8 cellular contexts compared by ENCODE assay signal in the genomic region with DNA sequence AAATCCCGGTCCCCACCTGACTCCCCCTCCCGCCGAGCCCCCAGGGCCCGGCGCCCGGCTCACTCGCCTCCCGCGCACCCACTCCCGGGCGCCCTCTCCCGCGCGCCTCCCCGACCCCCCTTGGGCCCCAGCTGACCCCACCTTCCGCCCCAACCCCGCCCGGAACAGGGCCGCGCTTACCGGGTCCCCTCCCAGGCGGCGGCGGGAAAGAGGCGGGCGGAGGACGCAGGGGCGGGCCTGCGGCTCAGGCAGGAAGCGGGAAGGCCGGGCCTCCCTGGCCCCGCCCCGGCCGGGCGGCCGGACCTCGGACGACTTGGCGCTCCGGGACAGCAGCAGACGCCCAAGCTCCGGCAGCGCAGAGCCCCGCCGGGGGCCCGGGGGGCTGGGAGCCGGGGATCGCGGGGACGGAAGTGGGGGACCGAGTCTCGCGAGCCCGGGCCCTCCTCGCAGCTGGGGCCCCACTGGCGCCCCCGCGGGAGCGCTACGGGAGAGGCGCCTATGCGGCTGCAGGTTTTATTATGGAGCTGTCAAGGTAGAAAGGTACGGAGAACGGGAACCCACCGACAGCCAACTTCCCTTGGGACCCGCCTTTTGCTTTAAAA. TPM values are rescaled to one million over a fixed set of nuclear protein-coding genes. Genes with fewer than 3 reads are reported as not detected.
DNase-seq lines count a peak whose midpoint lies in the region; ATAC-seq lines count a peak whose summit lies in the region.

A gene (minus strand): TSS at position 212 of the 602 bp plus-strand sequence. CDS start 15,905 bp downstream, outside the sequence.

- peak within 1 kb of the TSS; percentile 59 for H3K4me3 ChIP-seq in endocrine pancreas (ENCODE audit: control insufficient read depth, insufficient read depth, low read length)

- ATAC-seq in GM19468 (IDR thresholded peaks at IDR 0.05; ENCODE audit: extremely low read depth, unreplicated experiment): peak; percentile 95

- peaks cover 7% of the 10 kb centered on the region for H3K4me1 ChIP-seq in endocrine pancreas (ENCODE audit: control insufficient read depth, insufficient read depth, low read length)

- no peaks in the 10 kb centered on the region for H3K27me3 ChIP-seq in endocrine pancreas (ENCODE audit: control insufficient read depth, insufficient read depth, low read length)

- no peaks in the 10 kb centered on the region for H3K36me3 ChIP-seq in endocrine pancreas (ENCODE audit: control insufficient read depth, insufficient read depth, low read length)

- no peaks in the 10 kb centered on the region for H3K9me3 ChIP-seq in endocrine pancreas (ENCODE audit: control insufficient read depth, low read length)

- peak within 1 kb of the TSS; percentile 66 for H3K9ac ChIP-seq in endocrine pancreas (ENCODE audit: control insufficient read depth, insufficient read depth, low read length)

- DNase-seq in COR-L47 (lab: John Stamatoyannopoulos, UW) (peak; percentile 81), HS-27A (ENCODE audit: low read depth) (peak; percentile 36), mesenteric fat pad (ENCODE audit: low spot score) (peak; percentile 96)
- DNase-seq in NK-92 treated with Interleukin-12 subunit alpha and Interleukin-12 subunit beta, amount 100 ng/mL, for 24 hours (lab: John Stamatoyannopoulos, UW): peak; percentile 91
- peak; percentile 69 to 82 (median 76) for DNase-seq in activated CD8-positive, alpha-beta memory T cell treated with anti-CD3 and anti-CD28 coated beads for 48 hours (ENCODE audit: low read depth in 2 of 3, low spot score in 2 of 3)
- peak; percentile 60 for DNase-seq in stimulated activated CD8-positive, alpha-beta memory T cell treated with anti-CD3 and anti-CD28 coated beads, Interleukin-15, amount 100 ng/mL, for 1 hour (ENCODE audit: low read depth)

RNA-seq across cellular contexts. Expression of the gene that starts here (rescaled TPM):
- 35.7 TPM for total RNA-seq in mesenteric fat pad

Comparison
In these comparisons a context has a peak if more than half of its experiments do, and no peak if none do; other contexts are left out.
1. Peak in every context shown above with its lines: DNase-seq, ATAC-seq and H3K4me3 ChIP-seq.
2. DNase-seq: peak in every context shown above with its lines; median percentile 96 in mesenteric fat pad; 91 in NK-92 treated with Interleukin-12 subunit alpha and Interleukin-12 subunit beta, amount 100 ng/mL, for 24 hours; 81 in COR-L47; 76 in activated CD8-positive, alpha-beta memory T cell treated with anti-CD3 and anti-CD28 coated beads for 48 hours; 60 in stimulated activated CD8-positive, alpha-beta memory T cell treated with anti-CD3 and anti-CD28 coated beads, Interleukin-15, amount 100 ng/mL, for 1 hour; 36 in HS-27A.